ENCODE assay signal across 8 cellular contexts in the genomic region with DNA sequence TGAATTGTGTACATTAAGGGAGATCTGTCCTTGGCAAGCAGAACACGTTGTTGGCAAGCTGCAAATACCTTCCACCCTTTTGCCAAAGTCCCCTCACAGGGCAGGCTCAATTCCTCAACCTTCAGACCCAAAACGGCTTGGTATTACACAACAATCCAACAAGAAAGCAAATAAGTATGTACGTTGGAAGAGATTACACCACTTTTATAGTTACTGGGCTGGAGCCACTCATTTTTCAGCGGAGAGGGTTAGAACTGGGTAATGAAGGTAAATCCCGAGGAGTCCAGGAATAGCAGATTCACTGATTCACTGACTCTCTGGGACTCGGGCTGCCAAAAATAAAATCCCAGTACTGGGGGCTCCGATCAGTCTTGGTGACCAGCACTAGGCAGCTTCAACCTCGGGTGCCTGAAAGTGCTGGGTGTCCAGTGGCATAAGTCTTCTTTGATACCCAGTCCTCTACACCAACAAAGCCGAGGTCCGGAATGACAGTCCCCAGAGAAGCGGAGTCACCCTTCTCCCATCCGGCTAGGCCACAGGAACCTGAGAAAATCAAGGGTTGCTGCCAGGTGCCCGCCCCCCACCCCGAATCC. TPM values are rescaled to one million over a fixed set of nuclear protein-coding genes. Genes with fewer than 3 reads are reported as not detected.
A peak's percentile ranks its signal among the peaks of the same experiment; 100 is the strongest.
DNase-seq lines count a peak whose midpoint lies in the region; ATAC-seq lines count a peak whose summit lies in the region.

No MANE protein-coding gene starts in this region.

- peak overlapping the region; percentile 86 for H3K27ac Mint-ChIP-seq in activated naive CD4-positive, alpha-beta T cell treated with anti-CD3 and anti-CD28 coated beads, Interleukin-2, amount 10 ng/mL, durations not matched to agents 7 days and 5 days
- H3K27ac Mint-ChIP-seq in stimulated activated memory B cell treated with anti-CD40 and anti-IgM and Interleukin-4, amounts not matched to agents 10 μg/mL and 1 μg/mL and 100 μg/mL, for 72 hours, result peak overlapping the region; percentile 92

- H3K9me3 Mint-ChIP-seq in activated naive CD4-positive, alpha-beta T cell treated with anti-CD3 and anti-CD28 coated beads, Interleukin-2, amount 10 ng/mL, durations not matched to agents 7 days and 5 days, result no peaks in the 10 kb centered on the region
- H3K9me3 Mint-ChIP-seq in stimulated activated memory B cell treated with anti-CD40 and anti-IgM and Interleukin-4, amounts not matched to agents 10 μg/mL and 1 μg/mL and 100 μg/mL, for 72 hours, result no peaks in the 10 kb centered on the region

- no peak for DNase-seq in activated naive CD4-positive, alpha-beta T cell treated with anti-CD3 and anti-CD28 coated beads, Interleukin-2, amount 10 ng/mL, durations not matched to agents 7 days and 5 days
- DNase-seq in activated naive CD4-positive, alpha-beta T cell (lab: John Stamatoyannopoulos, UW), result no peak
- DNase-seq in HT-29 (ENCODE audit: low spot score) (peak; percentile 26), astrocyte of the hippocampus (ENCODE audit: low read depth, low spot score) (peak; percentile 18), islet precursor cell (peak; percentile 52), NCI-H2227 (lab: John Stamatoyannopoulos, UW; ENCODE audit: unreplicated experiment) (no peak)
- DNase-seq in stimulated activated CD4-positive, alpha-beta T cell treated with anti-CD3 and anti-CD28 coated beads, Interleukin-4, amount 100 ng/mL, for 24 hours, result no peak

- H3K4me1 Mint-ChIP-seq in activated naive CD4-positive, alpha-beta T cell treated with anti-CD3 and anti-CD28 coated beads, Interleukin-2, amount 10 ng/mL, durations not matched to agents 7 days and 5 days, result peaks cover 21% of the 10 kb centered on the region
- H3K4me1 Mint-ChIP-seq in stimulated activated memory B cell treated with anti-CD40 and anti-IgM and Interleukin-4, amounts not matched to agents 10 μg/mL and 1 μg/mL and 100 μg/mL, for 72 hours, result no peaks in the 10 kb centered on the region

- H3K36me3 Mint-ChIP-seq in activated naive CD4-positive, alpha-beta T cell treated with anti-CD3 and anti-CD28 coated beads, Interleukin-2, amount 10 ng/mL, durations not matched to agents 7 days and 5 days, result peaks cover 12% of the 10 kb centered on the region
- peaks cover 12% of the 10 kb centered on the region for H3K36me3 Mint-ChIP-seq in stimulated activated memory B cell treated with anti-CD40 and anti-IgM and Interleukin-4, amounts not matched to agents 10 μg/mL and 1 μg/mL and 100 μg/mL, for 72 hours

- H3K4me3 Mint-ChIP-seq in activated naive CD4-positive, alpha-beta T cell treated with anti-CD3 and anti-CD28 coated beads, Interleukin-2, amount 10 ng/mL, durations not matched to agents 7 days and 5 days, result peak overlapping the region; percentile 86
- H3K4me3 Mint-ChIP-seq in stimulated activated memory B cell treated with anti-CD40 and anti-IgM and Interleukin-4, amounts not matched to agents 10 μg/mL and 1 μg/mL and 100 μg/mL, for 72 hours, result peak overlapping the region; percentile 94

- no peak for ATAC-seq in stimulated activated memory B cell treated with anti-CD40 and anti-IgM and Interleukin-4, amounts not matched to agents 10 μg/mL and 1 μg/mL and 100 μg/mL, for 72 hours

- CTCF ChIA-PET in activated naive CD4-positive, alpha-beta T cell treated with anti-CD3 and anti-CD28 coated beads, Interleukin-2, amount 10 ng/mL, durations not matched to agents 7 days and 5 days (lab: Charles Lee), result interaction anchor here (1.7 kb wide), 1 partner anchor 42 kb away, joined by 3 read pairs; no protein-coding TSS in a partner anchor

- H3K27me3 Mint-ChIP-seq in activated naive CD4-positive, alpha-beta T cell treated with anti-CD3 and anti-CD28 coated beads, Interleukin-2, amount 10 ng/mL, durations not matched to agents 7 days and 5 days, result no peaks in the 10 kb centered on the region
- H3K27me3 Mint-ChIP-seq in stimulated activated memory B cell treated with anti-CD40 and anti-IgM and Interleukin-4, amounts not matched to agents 10 μg/mL and 1 μg/mL and 100 μg/mL, for 72 hours, result no peaks in the 10 kb centered on the region

RNA-seq across cellular contexts. Expression of a gene that starts 0.6 kb away (rescaled TPM):
- total RNA-seq in HT-29 (2014; rRNA removed; shearing (Covaris generic)), result 2.6 and 5.3 TPM in 2 replicates

RNA-seq across cellular contexts. Expression of a gene that starts 38.0 kb away (rescaled TPM):
- not detected in 2 replicates for total RNA-seq in HT-29 (2014; rRNA removed; shearing (Covaris generic))

RNA-seq across cellular contexts. Expression of a gene that starts 42.9 kb away (rescaled TPM):
- total RNA-seq in HT-29 (2014; rRNA removed; shearing (Covaris generic)), result 658 and 887 TPM in 2 replicates

RNA-seq across cellular contexts. Expression of a gene that starts 56.8 kb away (rescaled TPM):
- not detected in 2 replicates for total RNA-seq in HT-29 (2014; rRNA removed; shearing (Covaris generic))

RNA-seq across cellular contexts. Expression of a gene that starts 59.8 kb away (rescaled TPM):
- total RNA-seq in HT-29 (2014; rRNA removed; shearing (Covaris generic)), result 53.8 and 54.9 TPM in 2 replicates

Comparison
In these comparisons a context has a peak if more than half of its experiments do, and no peak if none do; other contexts are left out.
1. DNase-seq: peak in HT-29 (single experiment), astrocyte of the hippocampus (single experiment) and islet precursor cell (single experiment); none in activated naive CD4-positive, alpha-beta T cell treated with anti-CD3 and anti-CD28 coated beads, Interleukin-2, amount 10 ng/mL, durations not matched to agents 7 days and 5 days (single experiment), activated naive CD4-positive, alpha-beta T cell (0 of 4), NCI-H2227 (single experiment) and stimulated activated CD4-positive, alpha-beta T cell treated with anti-CD3 and anti-CD28 coated beads, Interleukin-4, amount 100 ng/mL, for 24 hours (single experiment).